Comparison of ENCODE assay signal across 9 cellular contexts in genomic region chr17:2062571-2063183, GRCh38. TPM values are rescaled to one million over a fixed set of nuclear protein-coding genes. Genes with fewer than 3 reads are reported as not detected.
DNase-seq lines count a peak whose midpoint lies in the region; ATAC-seq and TF ChIP-seq lines count a peak whose summit lies in the region.
"Had no signal": no experiment of that assay in that cellular context is flagged by ENCODE, and none has a peak within 500 bp of the region (broad histone marks: within the 10 kb centered on the region; RNA-seq: fewer than 3 reads in every experiment).

No MANE protein-coding gene starts in this region.

- H3K9me3 Mint-ChIP-seq in activated naive CD4-positive, alpha-beta T cell treated with anti-CD3 and anti-CD28 coated beads, Interleukin-2, amount 50 U/mL, for 72 hours: no peaks in the 10 kb centered on the region
- H3K9me3 Mint-ChIP-seq in mesothelial cell of epicardium (no peaks in the 10 kb centered on the region), type B pancreatic cell (no peaks in the 10 kb centered on the region)

- H3K4me3 Mint-ChIP-seq in mesothelial cell of epicardium (no peak overlapping the region), type B pancreatic cell (no peak overlapping the region)

- H3K4me1 Mint-ChIP-seq in mesothelial cell of epicardium: peaks cover 74% of the 10 kb centered on the region
- H3K4me1 Mint-ChIP-seq in type B pancreatic cell (ENCODE audit: unreplicated experiment): peaks cover 34% of the 10 kb centered on the region

- no peak for DNase-seq in activated naive CD4-positive, alpha-beta T cell treated with anti-CD3 and anti-CD28 coated beads, Interleukin-2, amount 50 U/mL, for 72 hours (ENCODE audit: low spot score in 2 of 2)
- no peak for DNase-seq in activated naive CD4-positive, alpha-beta T cell (lab: John Stamatoyannopoulos, UW)
- no peak for DNase-seq in caudate nucleus (lab: John Stamatoyannopoulos, UW)
- no peak for DNase-seq in mesothelial cell of epicardium (ENCODE audit: low spot score in 2 of 2, unreplicated experiment in 2 of 2)
- no peak for DNase-seq in type B pancreatic cell (ENCODE audit: extremely low spot score, unreplicated experiment)
- DNase-seq in NCI-H748 treated with DMSO at 0.1 percent for 48 hours (lab: John Stamatoyannopoulos, UW): no peak
- DNase-seq in activated effector memory CD4-positive, alpha-beta T cell treated with Interleukin-2 at 50 U/mL for 16 hours: no peak
- DNase-seq in UCSD-AML1 (lab: John Stamatoyannopoulos, UW; ENCODE audit: unreplicated experiment): no peak
- DNase-seq: NCI-H1930 had no signal

- no peak for ATAC-seq in activated naive CD4-positive, alpha-beta T cell treated with anti-CD3 and anti-CD28 coated beads, Interleukin-2, amount 50 U/mL, for 72 hours

- H3K36me3 Mint-ChIP-seq in activated naive CD4-positive, alpha-beta T cell treated with anti-CD3 and anti-CD28 coated beads, Interleukin-2, amount 50 U/mL, for 72 hours: peaks cover 27 to 39% of the 10 kb centered on the region in 2 donors
- H3K36me3 Mint-ChIP-seq in mesothelial cell of epicardium (peaks cover 19% of the 10 kb centered on the region), type B pancreatic cell (peaks cover 29% of the 10 kb centered on the region)

- peak overlapping the region; percentile 67 to 82 for H3K27ac Mint-ChIP-seq in activated naive CD4-positive, alpha-beta T cell treated with anti-CD3 and anti-CD28 coated beads, Interleukin-2, amount 50 U/mL, for 72 hours
- H3K27ac Mint-ChIP-seq in mesothelial cell of epicardium (peak overlapping the region; percentile 76), type B pancreatic cell (peak overlapping the region; percentile 58)

- H3K27ac ChIP-seq in caudate nucleus (ENCODE audit: low read depth, low read length): peak overlapping the region; percentile 40

- H3K27me3 Mint-ChIP-seq in mesothelial cell of epicardium (ENCODE audit: low read depth) (peaks cover 4% of the 10 kb centered on the region), type B pancreatic cell (peaks cover 16% of the 10 kb centered on the region)

- TF ChIP-seq CTCF in mesothelial cell of epicardium (IDR thresholded peaks at IDR 0.05; ENCODE audit: unreplicated experiment): no peak
- no peak for TF ChIP-seq CTCF in type B pancreatic cell (conservative IDR thresholded peaks at IDR 0.05)

RNA-seq across cellular contexts. Expression of gene HIC1, which starts 7.8 kb away (rescaled TPM):
- total RNA-seq in activated naive CD4-positive, alpha-beta T cell treated with anti-CD3 and anti-CD28 coated beads, Interleukin-2, amount 50 U/mL, for 72 hours: 10 to 100 TPM; 36.8 to 41.8 TPM
- 97.9 to 99.3 TPM (median 98.9 TPM) in 3 replicates for total RNA-seq in mesothelial cell of epicardium
- total RNA-seq in type B pancreatic cell (ENCODE audit: low replicate concordance): 3.4 and 21.6 TPM in 2 replicates

RNA-seq across cellular contexts. Expression of gene OVCA2, which starts 20.9 kb away (rescaled TPM):
- total RNA-seq in activated naive CD4-positive, alpha-beta T cell treated with anti-CD3 and anti-CD28 coated beads, Interleukin-2, amount 50 U/mL, for 72 hours: 10 to 100 TPM; 21.8 to 30.7 TPM
- total RNA-seq in mesothelial cell of epicardium (17.3 to 24.8 TPM (median 24.5 TPM) in 3 replicates), type B pancreatic cell (ENCODE audit: low replicate concordance) (27.8 and 42.7 TPM in 2 replicates)

RNA-seq across cellular contexts. Expression of gene DPH1, which starts 32.7 kb away (rescaled TPM):
- total RNA-seq in activated naive CD4-positive, alpha-beta T cell treated with anti-CD3 and anti-CD28 coated beads, Interleukin-2, amount 50 U/mL, for 72 hours: 10 to 100 TPM; 30.5 to 38.0 TPM
- total RNA-seq in mesothelial cell of epicardium (63.8 to 74.5 TPM (median 71.2 TPM) in 3 replicates), type B pancreatic cell (ENCODE audit: low replicate concordance) (41.5 and 57.1 TPM in 2 replicates)

RNA-seq across cellular contexts. Expression of gene RTN4RL1, which starts 37.5 kb away (rescaled TPM):
- under 1 TPM; 0.06 to 0.07 TPM for total RNA-seq in activated naive CD4-positive, alpha-beta T cell treated with anti-CD3 and anti-CD28 coated beads, Interleukin-2, amount 50 U/mL, for 72 hours
- total RNA-seq in mesothelial cell of epicardium (0.20 to 0.23 TPM (median 0.22 TPM) in 3 replicates), type B pancreatic cell (ENCODE audit: low replicate concordance) (1.7 and 1.9 TPM in 2 replicates)
